ENCODE assay signal across 5 cellular contexts in the genomic region with DNA sequence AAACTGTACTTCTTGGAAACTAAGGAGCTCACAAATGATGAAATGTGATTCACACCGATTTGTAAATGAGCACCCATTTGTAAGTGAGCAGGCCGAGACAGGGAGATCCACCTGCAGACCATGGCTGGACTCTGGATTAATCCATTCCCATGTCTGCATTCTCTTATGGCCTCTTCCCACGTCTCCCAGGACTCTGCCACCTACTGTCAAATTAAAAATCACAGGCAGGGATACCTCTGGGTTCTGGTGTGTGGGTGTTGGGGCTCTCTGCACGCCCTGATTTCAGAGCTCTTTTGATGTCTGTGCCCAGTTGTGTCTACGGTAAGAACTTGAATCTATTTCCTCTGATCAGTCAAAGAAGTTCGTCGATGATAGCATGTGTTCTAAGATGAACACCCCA. TPM values are rescaled to one million over a fixed set of nuclear protein-coding genes. Genes with fewer than 3 reads are reported as not detected.
"Had no signal": no experiment of that assay in that cellular context is flagged by ENCODE, and none has a peak within 500 bp of the region (broad histone marks: within the 10 kb centered on the region; RNA-seq: fewer than 3 reads in every experiment).

No MANE protein-coding gene starts in this region.

RNA-seq across cellular contexts. Expression of gene MAGEA9B, which starts 3.7 kb away (rescaled TPM):
- total RNA-seq: HT-29, IMR-90 had no signal
- polyA plus RNA-seq: IMR-90 had no signal

RNA-seq across cellular contexts. Expression of gene HSFX2, which starts 4.1 kb away (rescaled TPM):
- total RNA-seq: HT-29, HT1080, IMR-90 had no signal

RNA-seq across cellular contexts. Expression of gene HSFX3, which starts 41.3 kb away (rescaled TPM):
- total RNA-seq: HT-29, HT1080, IMR-90, K562 had no signal
- polyA plus RNA-seq: IgD-negative memory B cell, IMR-90 had no signal
